ENCODE assay signal across 31 cellular contexts in the genomic region with DNA sequence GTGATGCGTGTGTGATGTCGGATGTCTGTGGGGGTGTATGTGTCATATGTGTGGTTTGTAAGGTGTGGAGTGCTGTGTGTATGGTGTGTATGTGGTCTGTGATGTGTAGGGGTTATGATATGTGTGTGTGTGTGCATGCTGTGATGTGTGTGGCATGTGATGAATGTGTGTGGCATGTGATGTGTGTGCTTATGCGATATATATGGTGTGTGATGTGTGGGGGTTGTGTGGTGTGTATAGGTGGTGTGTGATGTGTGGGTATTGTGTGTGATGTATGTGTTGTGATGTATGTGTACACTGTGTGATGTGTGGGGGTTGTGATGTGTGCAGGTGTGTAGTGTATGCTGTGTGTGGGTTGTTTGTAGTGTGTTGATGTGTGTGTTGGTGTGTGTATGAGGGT. TPM values are rescaled to one million over a fixed set of nuclear protein-coding genes. Genes with fewer than 3 reads are reported as not detected.
"Had no signal": no experiment of that assay in that cellular context is flagged by ENCODE, and none has a peak within 500 bp of the region (broad histone marks: within the 10 kb centered on the region; RNA-seq: fewer than 3 reads in every experiment).

No MANE protein-coding gene starts in this region.

- H3K36me3 Mint-ChIP-seq: mesothelial cell of epicardium; naive B cell; natural killer cell treated with Interleukin-12 subunit alpha and Interleukin-12 subunit beta and Interleukin-15 and Interleukin-18, amount 100 ng/mL, for 72 hours had no signal

- H3K4me3 Mint-ChIP-seq: effector memory CD8-positive, alpha-beta T cell; mesothelial cell of epicardium; naive B cell; natural killer cell treated with Interleukin-12 subunit alpha and Interleukin-12 subunit beta and Interleukin-15 and Interleukin-18, amount 100 ng/mL, for 72 hours; neural crest cell; stimulated activated memory B cell treated with anti-CD40 and anti-IgM and Interleukin-4, amounts not matched to agents 10 μg/mL and 1 μg/mL and 100 μg/mL, for 72 hours had no signal

- H3K9me3 Mint-ChIP-seq: effector memory CD8-positive, alpha-beta T cell; mesothelial cell of epicardium; naive B cell; natural killer cell treated with Interleukin-12 subunit alpha and Interleukin-12 subunit beta and Interleukin-15 and Interleukin-18, amount 100 ng/mL, for 72 hours; neural crest cell; stimulated activated memory B cell treated with anti-CD40 and anti-IgM and Interleukin-4, amounts not matched to agents 10 μg/mL and 1 μg/mL and 100 μg/mL, for 72 hours had no signal

- H3K4me3 ChIP-seq: esophagus squamous epithelium, heart right ventricle, left lung, mucosa of descending colon, smooth muscle cell, testis, tibial artery, upper lobe of left lung had no signal

- H3K36me3 ChIP-seq: esophagus squamous epithelium, heart right ventricle, left lung, tibial artery, upper lobe of left lung had no signal

- H3K4me1 ChIP-seq: left lung had no signal

- H3K9me3 ChIP-seq: esophagus squamous epithelium, heart right ventricle, left lung, mucosa of descending colon, testis, tibial artery, upper lobe of left lung had no signal

- FAIRE-seq: endometrium, islet of Langerhans had no signal

- H3K27ac ChIP-seq: heart right ventricle, left lung, testis, tibial artery, upper lobe of left lung had no signal

- ATAC-seq: effector memory CD8-positive, alpha-beta T cell; heart right ventricle; left cardiac atrium; left lung; mucosa of descending colon; natural killer cell treated with Interleukin-12 subunit alpha and Interleukin-12 subunit beta and Interleukin-15 and Interleukin-18, amount 100 ng/mL, for 72 hours; sciatic nerve; stimulated activated memory B cell treated with anti-CD40 and anti-IgM and Interleukin-4, amounts not matched to agents 10 μg/mL and 1 μg/mL and 100 μg/mL, for 72 hours; stimulated activated naive CD8-positive, alpha-beta T cell treated with anti-CD3 and anti-CD28 coated beads, Interleukin-15, Interleukin-2, amounts not matched to agents 100 U/mL and 50 U/mL, for 24 hours had no signal

- H3K27me3 Mint-ChIP-seq: naive B cell; stimulated activated memory B cell treated with anti-CD40 and anti-IgM and Interleukin-4, amounts not matched to agents 10 μg/mL and 1 μg/mL and 100 μg/mL, for 72 hours had no signal

- H3K4me1 Mint-ChIP-seq: neural crest cell had no signal

- H3K4me2 ChIP-seq: smooth muscle cell had no signal

- DNase-seq: cortex of kidney; effector memory CD8-positive, alpha-beta T cell; esophagus squamous epithelium; foreskin melanocyte; glutamatergic neuron; heart right ventricle; hippocampal formation; left cardiac atrium; mesenchymal stem cell; mucosa of descending colon; naive B cell; stimulated activated CD4-positive, alpha-beta T cell treated with anti-CD3 and anti-CD28 coated beads, Interleukin-4, amount 100 ng/mL, for 4 hours; stimulated activated naive CD8-positive, alpha-beta T cell treated with anti-CD3 and anti-CD28 coated beads, Interleukin-15, Interleukin-2, amounts not matched to agents 100 U/mL and 50 U/mL, for 24 hours; substantia nigra; testis; tibial artery had no signal

- H3K27me3 ChIP-seq: testis, upper lobe of left lung had no signal

- H3K27ac Mint-ChIP-seq: effector memory CD8-positive, alpha-beta T cell; mesothelial cell of epicardium; naive B cell; natural killer cell treated with Interleukin-12 subunit alpha and Interleukin-12 subunit beta and Interleukin-15 and Interleukin-18, amount 100 ng/mL, for 72 hours; progenitor cell of endocrine pancreas; stimulated activated memory B cell treated with anti-CD40 and anti-IgM and Interleukin-4, amounts not matched to agents 10 μg/mL and 1 μg/mL and 100 μg/mL, for 72 hours had no signal

RNA-seq across cellular contexts. Expression of gene CRB2, which starts 9.2 kb away (rescaled TPM):
- total RNA-seq: dermis microvascular lymphatic vessel endothelial cell; esophagus squamous epithelium; lower leg skin; lung microvascular endothelial cell; natural killer cell treated with Interleukin-12 subunit alpha and Interleukin-12 subunit beta and Interleukin-15 and Interleukin-18, amount 100 ng/mL, for 72 hours; osteocyte had no signal
